ENCODE assay signal across 10 cellular contexts in the genomic region with DNA sequence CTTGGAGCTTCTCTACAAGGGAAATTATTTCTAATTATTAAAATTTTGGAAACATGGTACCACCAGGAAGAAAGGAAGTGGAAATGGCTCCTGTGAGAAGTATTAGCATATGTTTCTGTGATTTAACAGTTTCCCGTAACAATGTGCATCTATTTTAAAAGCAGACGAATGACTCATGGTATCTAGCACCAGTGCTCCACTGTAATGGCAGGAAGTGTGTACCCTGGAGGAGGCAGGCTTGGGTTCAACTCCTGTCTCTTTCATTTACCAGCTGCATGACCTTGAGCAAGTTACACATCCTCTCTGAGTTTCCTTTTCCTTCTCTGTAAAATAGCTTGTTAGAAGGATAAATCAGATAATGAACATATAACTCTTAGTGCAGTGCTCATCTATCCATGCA. TPM values are rescaled to one million over a fixed set of nuclear protein-coding genes. Genes with fewer than 3 reads are reported as not detected.
DNase-seq lines count a peak whose midpoint lies in the region; ATAC-seq and TF ChIP-seq lines count a peak whose summit lies in the region.
"Had no signal": no experiment of that assay in that cellular context is flagged by ENCODE, and none has a peak within 500 bp of the region (broad histone marks: within the 10 kb centered on the region; RNA-seq: fewer than 3 reads in every experiment).

No MANE protein-coding gene starts in this region.

- in situ Hi-C loops in KBM-7 (cut with MboI; ENCODE audit: low pct_unique_long_range_greater_than_20kb, low sequenced_read_pairs) (no loop called here), G401 (cut with HindIII; ENCODE audit: low sequenced_read_pairs) (no loop called here)

- no peak for DNase-seq in DND-41
- DNase-seq in KBM-7: peak; percentile 7
- peak; percentile 46 for DNase-seq in activated CD8-positive, alpha-beta T cell treated with anti-CD3 and anti-CD28 coated beads for 36 hours
- DNase-seq in islet precursor cell: peak; percentile 70
- no peak for DNase-seq in G401 (ENCODE audit: low spot score)
- no peak for DNase-seq in NCI-H187 treated with DMSO at 0.1 percent for 48 hours (lab: John Stamatoyannopoulos, UW)
- DNase-seq in NCI-H1694 treated with DMSO at 0.1 percent for 48 hours (lab: John Stamatoyannopoulos, UW): no peak

- CTCF ChIA-PET in activated CD8-positive, alpha-beta T cell treated with anti-CD3 and anti-CD28 coated beads for 36 hours (lab: Charles Lee): no interaction called here

- no peak overlapping the region for H3K4me2 ChIP-seq in DND-41 (ENCODE audit: insufficient read depth, low read length)

- no peaks in the 10 kb centered on the region for H3K27me3 Mint-ChIP-seq in activated CD8-positive, alpha-beta T cell treated with anti-CD3 and anti-CD28 coated beads for 36 hours
- H3K27me3 Mint-ChIP-seq: memory B cell had no signal

- POLR2A ChIA-PET in activated CD8-positive, alpha-beta T cell treated with anti-CD3 and anti-CD28 coated beads for 36 hours (lab: Charles Lee): no interaction called here

- H3K4me3 ChIP-seq in DND-41 (ENCODE audit: low read depth in 1 of 2, low read length in 2 of 2): no peak overlapping the region
- H3K4me3 ChIP-seq: ascending aorta had no signal

- no peak overlapping the region for H3K27ac Mint-ChIP-seq in activated CD8-positive, alpha-beta T cell treated with anti-CD3 and anti-CD28 coated beads for 36 hours
- H3K27ac Mint-ChIP-seq: memory B cell had no signal

- no peaks in the 10 kb centered on the region for H3K36me3 ChIP-seq in DND-41 (ENCODE audit: insufficient read depth, low read length)
- H3K36me3 ChIP-seq: ascending aorta had no signal

- no peak overlapping the region for H3K4me3 Mint-ChIP-seq in activated CD8-positive, alpha-beta T cell treated with anti-CD3 and anti-CD28 coated beads for 36 hours
- H3K4me3 Mint-ChIP-seq: memory B cell had no signal

- H3K9me3 Mint-ChIP-seq in activated CD8-positive, alpha-beta T cell treated with anti-CD3 and anti-CD28 coated beads for 36 hours: no peaks in the 10 kb centered on the region
- H3K9me3 Mint-ChIP-seq: memory B cell had no signal

- intact Hi-C loops in activated CD8-positive, alpha-beta T cell treated with anti-CD3 and anti-CD28 coated beads for 36 hours (cut with micrococcal nuclease): no loop called here

- no peaks in the 10 kb centered on the region for H3K79me2 ChIP-seq in DND-41 (ENCODE audit: insufficient read depth, low read length)

- no peaks in the 10 kb centered on the region for H3K9me3 ChIP-seq in DND-41 (ENCODE audit: insufficient read depth, low read length, severe bottlenecking)
- H3K9me3 ChIP-seq: ascending aorta had no signal

- no peaks in the 10 kb centered on the region for H3K36me3 Mint-ChIP-seq in activated CD8-positive, alpha-beta T cell treated with anti-CD3 and anti-CD28 coated beads for 36 hours (ENCODE audit: low read depth)
- H3K36me3 Mint-ChIP-seq: memory B cell had no signal

- H3K4me1 ChIP-seq in DND-41 (ENCODE audit: insufficient read depth, low read length): no peaks in the 10 kb centered on the region

- H4K20me1 ChIP-seq in DND-41 (ENCODE audit: insufficient read depth, low read length): 0 out of 2 replicates have a peak, but pooled peaks cover 4% of the 10 kb centered on the region

- ATAC-seq in DND-41 (ENCODE audit: insufficient read depth, low read depth) (peak; percentile 64; the same call in 1 of the 3 replicates), GM19324 (IDR thresholded peaks at IDR 0.05; ENCODE audit: low FRiP score, unreplicated experiment) (no peak)
- peak; percentile 91 for ATAC-seq in activated CD8-positive, alpha-beta T cell treated with anti-CD3 and anti-CD28 coated beads for 36 hours

- H3K27ac ChIP-seq in DND-41 (ENCODE audit: low read length): no peak overlapping the region
- H3K27ac ChIP-seq: ascending aorta had no signal

- H3K27me3 ChIP-seq in DND-41 (ENCODE audit: insufficient read depth, low read length, poor library complexity): peaks cover 30% of the 10 kb centered on the region
- H3K27me3 ChIP-seq: ascending aorta had no signal

- H2AFZ ChIP-seq in DND-41 (ENCODE audit: low read depth, low read length): no peak overlapping the region

- no peak for TF ChIP-seq CTCF in DND-41 (IDR thresholded peaks at IDR 0.05; ENCODE audit: borderline replicate concordance, extremely low read depth, low read length, poor library complexity, severe bottlenecking)
- no peak for TF ChIP-seq CTCF in activated CD8-positive, alpha-beta T cell treated with anti-CD3 and anti-CD28 coated beads for 36 hours (IDR thresholded peaks at IDR 0.05)

- H3K9ac ChIP-seq in DND-41 (ENCODE audit: low read depth, low read length): no peak overlapping the region

- peaks cover 7% of the 10 kb centered on the region for H3K4me1 Mint-ChIP-seq in activated CD8-positive, alpha-beta T cell treated with anti-CD3 and anti-CD28 coated beads for 36 hours (ENCODE audit: low read depth)

RNA-seq across cellular contexts. Expression of gene ANGPTL2, which starts 41.0 kb away (rescaled TPM):
- not detected for total RNA-seq in activated CD8-positive, alpha-beta T cell treated with anti-CD3 and anti-CD28 coated beads for 36 hours
- total RNA-seq in G401 (2014; rRNA removed; shearing (Covaris generic)): 10.3 and 24.4 TPM in 2 replicates

Comparison
In these comparisons a context has a peak if more than half of its experiments do, and no peak if none do; other contexts are left out.
1. DNase-seq: peak in KBM-7 (single experiment), activated CD8-positive, alpha-beta T cell treated with anti-CD3 and anti-CD28 coated beads for 36 hours (single experiment) and islet precursor cell (single experiment); none in DND-41 (single experiment), G401 (single experiment), NCI-H187 treated with DMSO at 0.1 percent for 48 hours (single experiment) and NCI-H1694 treated with DMSO at 0.1 percent for 48 hours (single experiment).
2. RNA of gene ANGPTL2, which starts 41.0 kb away (total RNA-seq): 10.3 to 24.4 TPM in G401; not detected in activated CD8-positive, alpha-beta T cell treated with anti-CD3 and anti-CD28 coated beads for 36 hours; every median in the first group is over 10 times any median in the second.